ENCODE assay signal across 1 cellular context in genomic region chr22:42154293-42154692, GRCh38.
TF ChIP-seq lines count a peak whose summit lies in the region.

No MANE protein-coding gene starts in this region.

TF ChIP-seq in SK-N-SH treated with all-trans-retinoic acid at 6 μM for 48 hours, 23 proteins besides CTCF, POLR2A, EP300 and RAD21 (continued from another document):
- no peak for TF ChIP-seq PATZ1 (CRISPR knock-in tag; IDR thresholded peaks at IDR 0.05; ENCODE audit: borderline replicate concordance)
- no peak for TF ChIP-seq OSR1 (CRISPR knock-in tag; IDR thresholded peaks at IDR 0.05)
- TF ChIP-seq GLIS3 (CRISPR knock-in tag; IDR thresholded peaks at IDR 0.05), result no peak
- TF ChIP-seq TOX (CRISPR knock-in tag; IDR thresholded peaks at IDR 0.05; ENCODE audit: borderline replicate concordance), result no peak
- TF ChIP-seq PPARA (CRISPR knock-in tag; IDR thresholded peaks at IDR 0.05; ENCODE audit: borderline replicate concordance), result no peak
- no peak for TF ChIP-seq ESRRG (CRISPR knock-in tag; IDR thresholded peaks at IDR 0.05)
